Comparison of ENCODE assay signal across 8 cellular contexts in genomic region chr3:52444860-52445793, GRCh38. TPM values are rescaled to one million over a fixed set of nuclear protein-coding genes. Genes with fewer than 3 reads are reported as not detected.
DNase-seq lines count a peak whose midpoint lies in the region; ATAC-seq, FAIRE-seq and TF ChIP-seq lines count a peak whose summit lies in the region.

Gene SEMA3G, minus strand, starts transcription at chr3:52445103. Its CDS starts 76 bp downstream, at chr3:52445027.

- CTCF ChIA-PET in GM12878 (lab: Yijun Ruan, JAX) = interaction anchor here (0.5 to 6.6 kb wide), 13 partner anchors 10 to 243 kb away, joined by 3 to 147 read pairs (median 6); no protein-coding TSS in a partner anchor

- peak; percentile 85 for FAIRE-seq in GM12878 (lab: Jason Lieb, UNC)

- TF ChIP-seq EP300 in GM12878 (IDR thresholded peaks at IDR 0.05; ENCODE audit: borderline replicate concordance in 1 of 2, control insufficient read depth in 1 of 2, low read depth in 2 of 2, low read length in 2 of 2) = no peak

- in situ Hi-C loops in GM12878 (cut with MboI) = no loop called here

- TF ChIP-seq CTCF in GM12878 (IDR thresholded peaks at IDR 0.05 in 2 of 3, conservative IDR thresholded peaks at IDR 0.05 in 1 of 3; ENCODE audit: control insufficient read depth in 2 of 3, extremely low read depth in 1 of 3, insufficient read depth in 1 of 3, low read depth in 3 of 3, low read length in 3 of 3) = peak; percentile 30 to 73 (median 52)

- H3K9ac ChIP-seq in GM12878 (ENCODE audit: control insufficient read depth, insufficient read depth, low read length) = no peak within 1 kb of the TSS

- H3K36me3 ChIP-seq in GM12878 (ENCODE audit: control insufficient read depth in 2 of 2, insufficient read depth in 2 of 2, low read length in 1 of 2) = no peaks in the 10 kb centered on the region

- H3K27ac ChIP-seq in GM12878 (ENCODE audit: control insufficient read depth, insufficient read depth) = no peak within 1 kb of the TSS

- intact Hi-C loops in GM12878 (cut with micrococcal nuclease; ENCODE audit: unreplicated experiment) = loop anchor here (5.0 kb wide), 2 partner anchors 153 to 223 kb away; no protein-coding TSS in a partner anchor

- no peak within 1 kb of the TSS for H3K4me2 ChIP-seq in GM12878 (ENCODE audit: control insufficient read depth, insufficient read depth)

- H3K79me2 ChIP-seq in GM12878 (ENCODE audit: control insufficient read depth, insufficient read depth, low read length) = no peaks in the 10 kb centered on the region

- H2AFZ ChIP-seq in GM12878 (ENCODE audit: control insufficient read depth, low read depth, low read length) = peak within 1 kb of the TSS; percentile 59

- TF ChIP-seq RAD21 in GM12878 (IDR thresholded peaks at IDR 0.05; ENCODE audit: insufficient read depth, low read depth, low read length) = 0 out of 2 replicates have a peak, but pooled peaks have one; percentile 14

- H4K20me1 ChIP-seq in GM12878 (ENCODE audit: control insufficient read depth, insufficient read depth) = no peaks in the 10 kb centered on the region

- peak; percentile 71 for TF ChIP-seq POLR2A in GM12878 (IDR thresholded peaks at IDR 0.05; ENCODE audit: low read depth, low read length)

- ATAC-seq in GM21737 (IDR thresholded peaks at IDR 0.05; ENCODE audit: unreplicated experiment) = peak; percentile 72
- ATAC-seq in GM12878 = peak; percentile 98

- H3K4me3 ChIP-seq in GM12878 = no peak within 1 kb of the TSS

- no peaks in the 10 kb centered on the region for H3K4me1 ChIP-seq in GM12878 (ENCODE audit: control insufficient read depth, insufficient read depth, low read length)

- BruUV-seq in GM12878 (replicated peaks; lab: Mats Ljungman, UMichigan) = no TSS peak

- RAD21 ChIA-PET in GM12878 (lab: Charles Lee; ENCODE audit: unreplicated experiment) = interaction anchor here (1.0 to 5.8 kb wide), 7 partner anchors 18 to 443 kb away, joined by 3 to 63 read pairs (median 4); no protein-coding TSS in a partner anchor

- no peaks in the 10 kb centered on the region for H3K9me3 ChIP-seq in GM12878 (replicated peaks; ENCODE audit: control insufficient read depth, insufficient read depth, low read length)

- POLR2A ChIA-PET in GM12878 (lab: Charles Lee) = interaction anchor here (0.8 to 1.4 kb wide), 2 partner anchors 13 to 33 kb away, joined by 4 read pairs; no protein-coding TSS in a partner anchor

- H3K27me3 ChIP-seq in GM12878 (replicated peaks in 1 of 2; ENCODE audit: control insufficient read depth in 2 of 2, insufficient read depth in 2 of 2, low read length in 1 of 2) = no peaks in the 10 kb centered on the region

- 15% methylated on average over 19 of the region's 19 CpGs for WGBS in GM12878 (ENCODE audit: insufficient coverage, insufficient replicate concordance, low lambda C conversion rate, missing lambda C conversion rate)

- SMC1A ChIA-PET in GM12878 (lab: Charles Lee; ENCODE audit: uncharacterized antibody, unreplicated experiment) = interaction anchor here (0.6 to 2.7 kb wide), 9 partner anchors 8 to 220 kb away, joined by 3 to 14 read pairs (median 5); partner anchors contain the start of gene TLR9

- peak; percentile 67 for DNase-seq in Daoy (ENCODE audit: low read depth)
- peak; percentile 76 to 77 for DNase-seq in Kasumi-1 (lab: John Stamatoyannopoulos, UW)
- peak; percentile 60 for DNase-seq in T-helper 9 cell
- DNase-seq in GM12878 (ENCODE audit: low read depth, low spot score) = no peak
- DNase-seq in iPS-NIHi7 (ENCODE audit: extremely low spot score) = peak; percentile 90
- DNase-seq in stimulated activated CD4-positive, alpha-beta T cell treated with anti-CD3 and anti-CD28 coated beads, Interleukin-2, amount 100 ng/mL, for 24 hours = peak; percentile 79 to 84
- no peak for DNase-seq in NCI-H2107 (lab: John Stamatoyannopoulos, UW)

TF ChIP-seq in GM12878, 131 proteins besides CTCF, POLR2A, EP300 and RAD21 (continues in another document):
- TF ChIP-seq CBFB (IDR thresholded peaks at IDR 0.05; ENCODE audit: low read depth) = no peak
- no peak for TF ChIP-seq RELA (IDR thresholded peaks at IDR 0.05; ENCODE audit: borderline replicate concordance, partially characterized antibody)
- TF ChIP-seq, protein P1, sequence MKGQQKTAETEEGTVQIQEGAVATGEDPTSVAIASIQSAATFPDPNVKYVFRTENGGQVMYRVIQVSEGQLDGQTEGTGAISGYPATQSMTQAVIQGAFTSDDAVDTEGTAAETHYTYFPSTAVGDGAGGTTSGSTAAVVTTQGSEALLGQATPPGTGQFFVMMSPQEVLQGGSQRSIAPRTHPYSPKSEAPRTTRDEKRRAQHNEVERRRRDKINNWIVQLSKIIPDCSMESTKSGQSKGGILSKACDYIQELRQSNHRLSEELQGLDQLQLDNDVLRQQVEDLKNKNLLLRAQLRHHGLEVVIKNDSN (IDR thresholded peaks at IDR 0.05; ENCODE audit: borderline replicate concordance, extremely low read length, insufficient read depth, low read depth, low read length) = no peak
- TF ChIP-seq ZNF217 (IDR thresholded peaks at IDR 0.05) = no peak
- 0 out of 2 replicates have a peak, but pooled peaks have one; percentile 6 for TF ChIP-seq SMC3 (IDR thresholded peaks at IDR 0.05; ENCODE audit: borderline replicate concordance, low read length)
- TF ChIP-seq SRF (IDR thresholded peaks at IDR 0.05; ENCODE audit: low read depth in 2 of 2, low read length in 2 of 2) = peak; percentile 58 to 81; a peak in 3 of 4 replicates
- no peak for TF ChIP-seq ZNF622 (IDR thresholded peaks at IDR 0.05)
- no peak for TF ChIP-seq ZBED1 (IDR thresholded peaks at IDR 0.05; ENCODE audit: borderline replicate concordance)
- TF ChIP-seq CEBPZ (IDR thresholded peaks at IDR 0.05; ENCODE audit: low read depth, low read length) = no peak
- peak; percentile 78 for TF ChIP-seq NR2C1 (IDR thresholded peaks at IDR 0.05)
- TF ChIP-seq IKZF2 (IDR thresholded peaks at IDR 0.05) = no peak
- no peak for TF ChIP-seq TAF1 (IDR thresholded peaks at IDR 0.05; ENCODE audit: borderline replicate concordance, low read depth, low read length)
- TF ChIP-seq DPF2 (IDR thresholded peaks at IDR 0.05) = no peak
- no peak for TF ChIP-seq ZSCAN29 (IDR thresholded peaks at IDR 0.05)
- no peak for TF ChIP-seq CHD2 (IDR thresholded peaks at IDR 0.05; ENCODE audit: borderline replicate concordance, low read depth, low read length)

RNA-seq across cellular contexts. Expression of gene SEMA3G, which starts in this region (rescaled TPM):
- total RNA-seq in Daoy (2014; rRNA removed; shearing (Covaris generic)) = 0.34 TPM in 1 of 2 replicates, not detected in the other
- 0.15 TPM in 1 of 2 replicates, not detected in the other for total RNA-seq in GM12878 (2013; cell fraction: nucleolus; rRNA removed)
- total RNA-seq in GM12878 (2014; rRNA removed) (0.05 TPM in 1 of 2 replicates, not detected in the other), GM12878 (2014; rRNA removed; fragmentation: Illumina TruSeq; extraction: Trizol) (not detected in 2 replicates), GM12878 (2021) (0.27 TPM in 1 of 2 replicates, not detected in the other)
- not detected for polyA plus RNA-seq in GM12878 (2011; ENCODE audit: low read depth)
- polyA plus RNA-seq in GM12878 (2011; rRNA removed) (not detected in 2 replicates), GM12878 (2014; fragmentation: Illumina TruSeq; extraction: Trizol) (0.03 TPM in 1 of 2 replicates, not detected in the other), GM12878 (2014; fragmentation: Nextera tagmentation; extraction: Ambion mirVana) (not detected), GM12878 (2014; rRNA removed) (0.04 TPM in 1 of 2 replicates, not detected in the other), GM12878 (2016; fragmentation: Nextera tagmentation; extraction: Ambion mirVana) (not detected)
- polyA plus RNA-seq in GM12878 (2011; cell fraction: cytosol; rRNA removed) = not detected in 2 replicates
- not detected in 2 replicates for polyA plus RNA-seq in GM12878 (2011; cell fraction: nucleus; rRNA removed)
- polyA plus RNA-seq in GM12878 (2012) = not detected in 2 replicates
- not detected in 2 replicates for polyA minus RNA-seq in GM12878 (2011; rRNA and poly(A)+ RNA removed)
- polyA minus RNA-seq in GM12878 (2011; cell fraction: cytosol; rRNA and poly(A)+ RNA removed) = not detected in 2 replicates
- polyA minus RNA-seq in GM12878 (2011; cell fraction: nucleus; rRNA and poly(A)+ RNA removed) = not detected in 2 replicates

Comparison
In these comparisons a context has a peak if more than half of its experiments do, and no peak if none do; other contexts are left out.
1. Peak in DNase-seq in Daoy; RNA of the gene not detected or under 1 TPM.
2. Peak in ATAC-seq in GM12878; RNA of the gene not detected or under 1 TPM.
3. DNase-seq: peak in Kasumi-1 (2 of 2), T-helper 9 cell (single experiment), iPS-NIHi7 (single experiment) and stimulated activated CD4-positive, alpha-beta T cell treated with anti-CD3 and anti-CD28 coated beads, Interleukin-2, amount 100 ng/mL, for 24 hours (2 of 2); none in GM12878 (single experiment) and NCI-H2107 (single experiment).